19 cellular contexts compared by ENCODE assay signal in genomic region chr7:71235263-71235662, GRCh38.
A peak's percentile ranks its signal among the peaks of the same experiment; 100 is the strongest.
DNase-seq lines count a peak whose midpoint lies in the region; ATAC-seq and TF ChIP-seq lines count a peak whose summit lies in the region.
"Had no signal": no experiment of that assay in that cellular context is flagged by ENCODE, and none has a peak within 500 bp of the region (broad histone marks: within the 10 kb centered on the region; RNA-seq: fewer than 3 reads in every experiment).

No MANE protein-coding gene starts in this region.

- TF ChIP-seq CTCF in GM23338 (conservative IDR thresholded peaks at IDR 0.05; ENCODE audit: low read depth in 2 of 2): no peak
- TF ChIP-seq CTCF in WTC11 (IDR thresholded peaks at IDR 0.05): no peak
- TF ChIP-seq CTCF in sigmoid colon (IDR thresholded peaks at IDR 0.05): no peak

- H3K4me1 ChIP-seq in GM23338 (ENCODE audit: insufficient read depth) (peaks cover 41% of the 10 kb centered on the region), sigmoid colon (peaks cover 0 to 49% (median 46%) of the 10 kb centered on the region in 4 donors), SJCRH30 (no peaks in the 10 kb centered on the region)
- H3K4me1 ChIP-seq: A549, BE2C had no signal

- H3K4me1 Mint-ChIP-seq in GM23338: peaks cover 32% of the 10 kb centered on the region
- peaks cover 58% of the 10 kb centered on the region for H3K4me1 Mint-ChIP-seq in WTC11

- H3K27ac ChIP-seq in GM23338 (ENCODE audit: low read depth) (peak overlapping the region; percentile 88; the same call in 1 of the 2 replicates), sigmoid colon (peak overlapping the region; percentile 67 to 90 (median 82)), SJCRH30 (no peak overlapping the region)
- H3K27ac ChIP-seq: A549, C4-2B, HL-60 had no signal

- CTCF ChIA-PET in WTC11 (lab: Charles Lee): interaction anchor here (1.3 kb wide), 1 partner anchor 70 kb away, joined by 3 read pairs; no protein-coding TSS in a partner anchor

- H3K27me3 ChIP-seq in GM23338 (ENCODE audit: insufficient read depth) (no peaks in the 10 kb centered on the region), sigmoid colon (no peaks in the 10 kb centered on the region), SJCRH30 (no peaks in the 10 kb centered on the region)
- H3K27me3 ChIP-seq: BE2C had no signal

- H4K20me1 ChIP-seq in GM23338 (replicated peaks; ENCODE audit: insufficient read depth): no peaks in the 10 kb centered on the region

- DNase-seq in GM23338 (ENCODE audit: low spot score) (no peak), WTC11 (ENCODE audit: low spot score) (no peak), left kidney (ENCODE audit: low read depth, low spot score) (peak; percentile 57), sigmoid colon (no peak), SJCRH30 (no peak)
- DNase-seq: BE2C; CD8-positive, alpha-beta T cell; COR-L47; DMS153; DMS79 treated with DMSO at 0.1 percent for 48 hours; EL; HCEC 1CT; HFFc6; IMR-90 had no signal

- peaks cover 99% of the 10 kb centered on the region for H3K79me2 ChIP-seq in GM23338 (replicated peaks; ENCODE audit: insufficient read depth)

- no peak for ATAC-seq in GM23338
- ATAC-seq in WTC11: no peak
- no peak for ATAC-seq in HG03095 (IDR thresholded peaks at IDR 0.05; ENCODE audit: unreplicated experiment)
- ATAC-seq in GM18519 (IDR thresholded peaks at IDR 0.05; ENCODE audit: low FRiP score, unreplicated experiment): no peak
- ATAC-seq: A549; CD8-positive, alpha-beta T cell had no signal

- H3K36me3 ChIP-seq in GM23338 (ENCODE audit: insufficient read depth): no peaks in the 10 kb centered on the region
- no peaks in the 10 kb centered on the region for H3K36me3 ChIP-seq in sigmoid colon
- H3K36me3 ChIP-seq in SJCRH30: no peaks in the 10 kb centered on the region
- H3K36me3 ChIP-seq: BE2C had no signal

- no peak overlapping the region for H3K4me2 ChIP-seq in GM23338
- H3K4me2 ChIP-seq: A549 had no signal

- peaks cover 9% of the 10 kb centered on the region for H3K27me3 Mint-ChIP-seq in GM23338 (ENCODE audit: insufficient read depth, low read depth, poor library complexity)
- no peaks in the 10 kb centered on the region for H3K27me3 Mint-ChIP-seq in WTC11 (ENCODE audit: low read depth)

- H2AFZ ChIP-seq in GM23338: no peak overlapping the region

- WGBS in sigmoid colon, 2 donors: 88 to 90% methylated on average over 11 of the region's 11 CpGs

- H3K4me3 ChIP-seq in GM23338: no peak overlapping the region
- no peak overlapping the region for H3K4me3 ChIP-seq in sigmoid colon
- H3K4me3 ChIP-seq in SJCRH30: no peak overlapping the region
- H3K4me3 ChIP-seq: A549 had no signal

- no peak for TF ChIP-seq EP300 in sigmoid colon (IDR thresholded peaks at IDR 0.05)

- POLR2A ChIA-PET in WTC11 (lab: Charles Lee): no interaction called here

- intact Hi-C loops in sigmoid colon (cut with DNase I): loop anchor here (5.0 to 10.0 kb wide), 4 partner anchors 72 to 500 kb away; partner anchors contain the start of gene GALNT17

- H3K36me3 Mint-ChIP-seq in GM23338 (ENCODE audit: low read depth) (peaks cover 27% of the 10 kb centered on the region), WTC11 (peaks cover 24% of the 10 kb centered on the region)
- H3K36me3 Mint-ChIP-seq: CD8-positive, alpha-beta T cell had no signal

- H3K9me2 ChIP-seq in GM23338 (ENCODE audit: insufficient read depth): peaks cover 7% of the 10 kb centered on the region; the same call in 1 of the 2 replicates

- no peak overlapping the region; the same call in 1 of the 2 replicates for H3K27ac Mint-ChIP-seq in GM23338
- H3K27ac Mint-ChIP-seq in WTC11: peak overlapping the region; percentile 87
- H3K27ac Mint-ChIP-seq: CD8-positive, alpha-beta T cell; HFFc6 had no signal

- H3K4me3 Mint-ChIP-seq in GM23338 (no peak overlapping the region), WTC11 (no peak overlapping the region)
- H3K4me3 Mint-ChIP-seq: CD8-positive, alpha-beta T cell; HFFc6 had no signal

- peaks cover 20% of the 10 kb centered on the region for H3K9me3 Mint-ChIP-seq in GM23338
- peaks cover 24% of the 10 kb centered on the region for H3K9me3 Mint-ChIP-seq in WTC11

- no peak for TF ChIP-seq POLR2A in sigmoid colon (IDR thresholded peaks at IDR 0.05)

- H3F3A ChIP-seq in GM23338 (replicated peaks; ENCODE audit: low read depth): no peaks in the 10 kb centered on the region

- H3K9me3 ChIP-seq in sigmoid colon (no peaks in the 10 kb centered on the region), SJCRH30 (replicated peaks) (no peaks in the 10 kb centered on the region)
- H3K9me3 ChIP-seq: A549, BE2C had no signal

TF ChIP-seq in GM23338, 12 proteins besides CTCF, POLR2A, EP300 and RAD21 (continues in another document):
- TF ChIP-seq EZH2phosphoT487 (IDR thresholded peaks at IDR 0.05; ENCODE audit: unreplicated experiment): no peak

TF ChIP-seq in WTC11, 78 proteins besides CTCF, POLR2A, EP300 and RAD21 (continues in another document):
- TF ChIP-seq MLX (CRISPR knock-in tag; IDR thresholded peaks at IDR 0.05) (no peak), GABPB1 (CRISPR knock-in tag; IDR thresholded peaks at IDR 0.05) (no peak), ATF2 (CRISPR knock-in tag; IDR thresholded peaks at IDR 0.05; ENCODE audit: borderline replicate concordance, low read depth) (no peak), HMGA2 (CRISPR knock-in tag; IDR thresholded peaks at IDR 0.05) (no peak), EMX1 (CRISPR knock-in tag; IDR thresholded peaks at IDR 0.05) (no peak)
- TF ChIP-seq, protein P1, sequence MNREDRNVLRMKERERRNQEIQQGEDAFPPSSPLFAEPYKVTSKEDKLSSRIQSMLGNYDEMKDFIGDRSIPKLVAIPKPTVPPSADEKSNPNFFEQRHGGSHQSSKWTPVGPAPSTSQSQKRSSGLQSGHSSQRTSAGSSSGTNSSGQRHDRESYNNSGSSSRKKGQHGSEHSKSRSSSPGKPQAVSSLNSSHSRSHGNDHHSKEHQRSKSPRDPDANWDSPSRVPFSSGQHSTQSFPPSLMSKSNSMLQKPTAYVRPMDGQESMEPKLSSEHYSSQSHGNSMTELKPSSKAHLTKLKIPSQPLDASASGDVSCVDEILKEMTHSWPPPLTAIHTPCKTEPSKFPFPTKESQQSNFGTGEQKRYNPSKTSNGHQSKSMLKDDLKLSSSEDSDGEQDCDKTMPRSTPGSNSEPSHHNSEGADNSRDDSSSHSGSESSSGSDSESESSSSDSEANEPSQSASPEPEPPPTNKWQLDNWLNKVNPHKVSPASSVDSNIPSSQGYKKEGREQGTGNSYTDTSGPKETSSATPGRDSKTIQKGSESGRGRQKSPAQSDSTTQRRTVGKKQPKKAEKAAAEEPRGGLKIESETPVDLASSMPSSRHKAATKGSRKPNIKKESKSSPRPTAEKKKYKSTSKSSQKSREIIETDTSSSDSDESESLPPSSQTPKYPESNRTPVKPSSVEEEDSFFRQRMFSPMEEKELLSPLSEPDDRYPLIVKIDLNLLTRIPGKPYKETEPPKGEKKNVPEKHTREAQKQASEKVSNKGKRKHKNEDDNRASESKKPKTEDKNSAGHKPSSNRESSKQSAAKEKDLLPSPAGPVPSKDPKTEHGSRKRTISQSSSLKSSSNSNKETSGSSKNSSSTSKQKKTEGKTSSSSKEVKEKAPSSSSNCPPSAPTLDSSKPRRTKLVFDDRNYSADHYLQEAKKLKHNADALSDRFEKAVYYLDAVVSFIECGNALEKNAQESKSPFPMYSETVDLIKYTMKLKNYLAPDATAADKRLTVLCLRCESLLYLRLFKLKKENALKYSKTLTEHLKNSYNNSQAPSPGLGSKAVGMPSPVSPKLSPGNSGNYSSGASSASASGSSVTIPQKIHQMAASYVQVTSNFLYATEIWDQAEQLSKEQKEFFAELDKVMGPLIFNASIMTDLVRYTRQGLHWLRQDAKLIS (CRISPR knock-in tag; IDR thresholded peaks at IDR 0.05; ENCODE audit: borderline replicate concordance): no peak
- TF ChIP-seq, protein P2, sequence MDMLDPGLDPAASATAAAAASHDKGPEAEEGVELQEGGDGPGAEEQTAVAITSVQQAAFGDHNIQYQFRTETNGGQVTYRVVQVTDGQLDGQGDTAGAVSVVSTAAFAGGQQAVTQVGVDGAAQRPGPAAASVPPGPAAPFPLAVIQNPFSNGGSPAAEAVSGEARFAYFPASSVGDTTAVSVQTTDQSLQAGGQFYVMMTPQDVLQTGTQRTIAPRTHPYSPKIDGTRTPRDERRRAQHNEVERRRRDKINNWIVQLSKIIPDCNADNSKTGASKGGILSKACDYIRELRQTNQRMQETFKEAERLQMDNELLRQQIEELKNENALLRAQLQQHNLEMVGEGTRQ (CRISPR knock-in tag; IDR thresholded peaks at IDR 0.05): no peak
